Comparison of ENCODE assay signal across 9 cellular contexts in the genomic region with DNA sequence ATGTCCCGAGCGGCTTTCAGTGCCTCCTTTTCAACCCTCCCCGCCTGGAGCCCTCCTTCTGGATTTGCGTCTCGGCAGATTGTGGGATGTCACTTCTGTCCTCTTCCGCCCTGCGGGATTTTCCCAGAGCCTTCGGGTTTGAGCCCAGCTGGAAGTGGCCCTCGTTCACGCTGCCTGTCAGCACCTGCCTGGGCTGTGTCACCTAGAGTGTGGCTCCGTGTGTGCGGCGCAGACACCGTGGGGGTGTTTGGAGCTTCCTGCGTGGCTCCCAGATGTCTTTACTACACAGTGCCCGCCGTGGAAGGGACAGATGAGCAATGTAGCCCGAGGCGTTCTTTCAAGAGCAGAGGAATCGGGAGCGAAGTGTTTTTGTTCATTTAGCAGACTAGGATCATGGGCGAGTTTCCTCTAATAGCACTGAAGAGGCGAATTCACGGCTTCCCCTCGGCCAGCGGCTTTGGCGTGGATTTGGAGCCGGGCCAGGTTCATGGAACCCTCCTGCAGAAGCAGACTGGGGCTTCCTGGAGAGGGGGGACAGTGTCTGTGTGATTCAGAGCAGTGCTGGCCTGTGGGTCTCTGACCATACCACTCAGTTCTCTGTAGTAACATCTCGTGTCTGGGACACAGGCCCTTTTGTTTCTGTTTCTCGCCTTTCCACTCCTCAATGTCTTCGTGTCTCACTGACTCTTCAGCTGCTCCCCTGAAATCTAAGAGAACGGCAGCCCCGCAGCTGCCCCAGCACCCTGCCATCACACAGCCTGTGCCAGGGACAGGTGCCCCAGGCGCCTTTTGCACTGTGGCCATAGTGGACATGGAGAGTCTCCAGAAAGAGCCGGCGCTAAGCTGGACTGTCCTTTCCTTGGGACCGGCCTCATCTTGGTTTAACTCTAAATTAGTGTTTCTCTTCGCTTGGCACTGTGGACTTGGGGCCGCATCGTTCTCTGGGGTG.
DNase-seq lines count a peak whose midpoint lies in the region; ATAC-seq and TF ChIP-seq lines count a peak whose summit lies in the region.
"Had no signal": no experiment of that assay in that cellular context is flagged by ENCODE, and none has a peak within 500 bp of the region (broad histone marks: within the 10 kb centered on the region; RNA-seq: fewer than 3 reads in every experiment).

No MANE protein-coding gene starts in this region.

- DNase-seq in GM03348 (ENCODE audit: low spot score): peak; percentile 64
- DNase-seq in WERI-Rb-1: peak; percentile 75
- peak; percentile 69 for DNase-seq in globus pallidus (ENCODE audit: low spot score)
- DNase-seq in retina: peak; percentile 73
- DNase-seq in activated CD4-positive, alpha-beta memory T cell treated with anti-CD3 and anti-CD28 coated beads, Interleukin-2, amount 10 ng/mL, durations not matched to agents 7 days and 5 days: no peak
- no peak for DNase-seq in erythroblast (lab: John Stamatoyannopoulos, UW)
- DNase-seq: activated CD8-positive, alpha-beta memory T cell treated with anti-CD3 and anti-CD28 coated beads, Interleukin-2, amount 50 U/mL, for 4 hours had no signal

- peaks cover 75% of the 10 kb centered on the region for H3K36me3 ChIP-seq in WERI-Rb-1

- no peak for TF ChIP-seq POLR2A in erythroblast (IDR thresholded peaks at IDR 0.05; ENCODE audit: low read length)

- H3K4me1 Mint-ChIP-seq in activated CD4-positive, alpha-beta memory T cell treated with anti-CD3 and anti-CD28 coated beads, Interleukin-2, amount 10 ng/mL, durations not matched to agents 7 days and 5 days: no peaks in the 10 kb centered on the region

- H3K27me3 Mint-ChIP-seq in activated CD4-positive, alpha-beta memory T cell treated with anti-CD3 and anti-CD28 coated beads, Interleukin-2, amount 10 ng/mL, durations not matched to agents 7 days and 5 days: no peaks in the 10 kb centered on the region

- H3K27ac Mint-ChIP-seq in activated CD4-positive, alpha-beta memory T cell treated with anti-CD3 and anti-CD28 coated beads, Interleukin-2, amount 10 ng/mL, durations not matched to agents 7 days and 5 days: no peak overlapping the region

- H3K4me3 ChIP-seq in WERI-Rb-1 (ENCODE audit: low read depth, low read length): no peak overlapping the region

- H3K9me3 ChIP-seq in WERI-Rb-1 (ENCODE audit: severe bottlenecking): no peaks in the 10 kb centered on the region

- TF ChIP-seq CTCF in WERI-Rb-1 (IDR thresholded peaks at IDR 0.05; ENCODE audit: low read depth, low read length): no peak

- H3K27ac ChIP-seq in WERI-Rb-1: peak overlapping the region; percentile 59

- no peaks in the 10 kb centered on the region for H3K36me3 Mint-ChIP-seq in activated CD4-positive, alpha-beta memory T cell treated with anti-CD3 and anti-CD28 coated beads, Interleukin-2, amount 10 ng/mL, durations not matched to agents 7 days and 5 days (ENCODE audit: low read depth)

- H3K27me3 ChIP-seq in WERI-Rb-1 (ENCODE audit: insufficient read depth, low read depth, severe bottlenecking): no peaks in the 10 kb centered on the region

- no peak for ATAC-seq in HG03571 (IDR thresholded peaks at IDR 0.05; ENCODE audit: unreplicated experiment)
- no peak for ATAC-seq in HG02642 (IDR thresholded peaks at IDR 0.05; ENCODE audit: poor library complexity, unreplicated experiment)

- no peak overlapping the region for H3K4me3 Mint-ChIP-seq in activated CD4-positive, alpha-beta memory T cell treated with anti-CD3 and anti-CD28 coated beads, Interleukin-2, amount 10 ng/mL, durations not matched to agents 7 days and 5 days

- H3K9me3 Mint-ChIP-seq in activated CD4-positive, alpha-beta memory T cell treated with anti-CD3 and anti-CD28 coated beads, Interleukin-2, amount 10 ng/mL, durations not matched to agents 7 days and 5 days: no peaks in the 10 kb centered on the region

- CTCF ChIA-PET in activated CD4-positive, alpha-beta memory T cell treated with anti-CD3 and anti-CD28 coated beads, Interleukin-2, amount 10 ng/mL, durations not matched to agents 7 days and 5 days (lab: Charles Lee): interaction anchor here (1.1 kb wide), 1 partner anchor 36 kb away, joined by 3 read pairs; no protein-coding TSS in a partner anchor

- POLR2A ChIA-PET in activated CD4-positive, alpha-beta memory T cell treated with anti-CD3 and anti-CD28 coated beads, Interleukin-2, amount 10 ng/mL, durations not matched to agents 7 days and 5 days (lab: Charles Lee): no interaction called here

Comparison
In these comparisons a context has a peak if more than half of its experiments do, and no peak if none do; other contexts are left out.
1. DNase-seq: peak in GM03348 (single experiment), WERI-Rb-1 (single experiment), globus pallidus (single experiment) and retina (single experiment); none in activated CD4-positive, alpha-beta memory T cell treated with anti-CD3 and anti-CD28 coated beads, Interleukin-2, amount 10 ng/mL, durations not matched to agents 7 days and 5 days (single experiment) and erythroblast (0 of 2).